ENCODE assay signal across 9 cellular contexts in the genomic region with DNA sequence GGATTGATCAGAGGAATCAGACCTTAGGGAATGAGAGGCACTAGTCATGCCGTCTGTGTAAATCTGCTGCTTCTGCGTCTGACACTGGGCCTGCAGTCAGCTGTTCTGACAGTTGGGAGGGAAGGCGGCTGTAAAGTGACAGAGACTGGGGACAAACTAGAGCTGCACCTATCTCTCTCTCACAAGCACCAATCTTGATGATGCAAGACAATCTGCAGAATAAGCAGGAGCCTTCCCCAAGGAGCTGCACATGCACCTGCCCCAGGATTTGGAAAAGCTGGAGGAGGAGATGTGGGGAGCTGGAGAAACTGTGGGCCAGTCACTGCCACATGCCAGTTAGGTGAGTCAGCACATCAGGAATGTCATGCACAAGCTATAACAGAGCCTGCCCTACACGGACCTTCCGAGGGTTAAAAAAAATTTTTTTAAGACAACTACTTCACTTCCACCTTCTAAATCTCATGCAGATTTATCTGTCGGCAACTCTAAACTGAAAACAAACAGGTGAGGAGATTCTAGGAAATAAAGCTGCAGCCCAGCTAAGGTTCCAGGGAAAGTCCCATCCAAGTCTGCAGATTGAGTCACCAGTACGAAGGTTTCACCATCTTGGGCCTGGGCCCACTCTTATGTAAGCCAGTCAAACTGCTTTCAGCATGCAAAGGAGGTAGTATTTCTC. TPM values are rescaled to one million over a fixed set of nuclear protein-coding genes. Genes with fewer than 3 reads are reported as not detected.
DNase-seq lines count a peak whose midpoint lies in the region; ATAC-seq and TF ChIP-seq lines count a peak whose summit lies in the region.
"Had no signal": no experiment of that assay in that cellular context is flagged by ENCODE, and none has a peak within 500 bp of the region (broad histone marks: within the 10 kb centered on the region; RNA-seq: fewer than 3 reads in every experiment).

No MANE protein-coding gene starts in this region.

- H3K36me3 ChIP-seq in A673 (ENCODE audit: insufficient read depth, low read length, poor library complexity, severe bottlenecking) (no peaks in the 10 kb centered on the region), HUES6 (ENCODE audit: control insufficient read depth, insufficient read depth, low read length) (no peaks in the 10 kb centered on the region), lower lobe of right lung (peaks cover 7% of the 10 kb centered on the region)

- CTCF ChIA-PET in A673 (lab: Charles Lee): no interaction called here
- CTCF ChIA-PET in activated CD8-positive, alpha-beta T cell treated with anti-CD3 and anti-CD28 coated beads for 36 hours (lab: Charles Lee): no interaction called here

- intact Hi-C loops in A673 (cut with micrococcal nuclease; ENCODE audit: unreplicated experiment) (no loop called here), lower lobe of right lung (cut with DNase I) (no loop called here)
- intact Hi-C loops in activated CD8-positive, alpha-beta T cell treated with anti-CD3 and anti-CD28 coated beads for 36 hours (cut with micrococcal nuclease): no loop called here

- peaks cover 2 to 3% (median 2%) of the 10 kb centered on the region in 3 donors for H3K27me3 Mint-ChIP-seq in immature natural killer cell (ENCODE audit: low read depth in 3 of 3)
- peaks cover 26% of the 10 kb centered on the region for H3K27me3 Mint-ChIP-seq in activated CD8-positive, alpha-beta T cell treated with anti-CD3 and anti-CD28 coated beads for 36 hours

- no peaks in the 10 kb centered on the region for H3K4me1 Mint-ChIP-seq in immature natural killer cell
- no peaks in the 10 kb centered on the region for H3K4me1 Mint-ChIP-seq in activated CD8-positive, alpha-beta T cell treated with anti-CD3 and anti-CD28 coated beads for 36 hours (ENCODE audit: low read depth)

- H3K27me3 ChIP-seq in A673 (replicated peaks; ENCODE audit: insufficient read depth, low read depth, low read length, poor library complexity) (no peaks in the 10 kb centered on the region), HUES6 (ENCODE audit: control insufficient read depth, insufficient read depth, low read length) (no peaks in the 10 kb centered on the region), lower lobe of right lung (ENCODE audit: low read depth) (no peaks in the 10 kb centered on the region)

- H3K9me3 ChIP-seq in A673 (ENCODE audit: low read depth, low read length, poor library complexity, severe bottlenecking) (no peaks in the 10 kb centered on the region), HUES6 (ENCODE audit: control insufficient read depth, insufficient read depth, low read depth, low read length) (no peaks in the 10 kb centered on the region), lower lobe of right lung (no peaks in the 10 kb centered on the region)

- H3K4me1 ChIP-seq in A673 (ENCODE audit: insufficient read depth, low read length, poor library complexity, severe bottlenecking) (peaks cover 50% of the 10 kb centered on the region), HUES6 (ENCODE audit: control insufficient read depth, insufficient read depth, low read length) (peaks cover 36% of the 10 kb centered on the region), lower lobe of right lung (peaks cover 16% of the 10 kb centered on the region)

- no peaks in the 10 kb centered on the region for H3K36me3 Mint-ChIP-seq in immature natural killer cell
- no peaks in the 10 kb centered on the region for H3K36me3 Mint-ChIP-seq in activated CD8-positive, alpha-beta T cell treated with anti-CD3 and anti-CD28 coated beads for 36 hours (ENCODE audit: low read depth)

- BruUV-seq in A673 (replicated peaks; lab: Mats Ljungman, UMichigan): no TSS peak

- DNase-seq in A673 (ENCODE audit: low spot score) (peak; percentile 48), dermis blood vessel endothelial cell (peak; percentile 71), lower lobe of right lung (peak; percentile 59), immature natural killer cell (no peak), GDM1 (lab: John Stamatoyannopoulos, UW) (no peak)
- no peak for DNase-seq in stimulated activated CD4-positive, alpha-beta T cell treated with anti-CD3 and anti-CD28 coated beads, Interleukin-12 subunit alpha, Interleukin-12 subunit beta, amount 100 ng/mL, for 4 hours
- no peak for DNase-seq in activated CD8-positive, alpha-beta T cell treated with anti-CD3 and anti-CD28 coated beads for 36 hours

- peak overlapping the region; percentile 9 for H3K9ac ChIP-seq in HUES6 (ENCODE audit: low read length)

- H3K27ac ChIP-seq in A673 (ENCODE audit: low read depth, low read length, poor library complexity, severe bottlenecking): no peak overlapping the region
- H3K27ac ChIP-seq in HUES6 (ENCODE audit: low read depth, low read length): peak overlapping the region; percentile 50; the same call in 1 of the 2 replicates
- no peak overlapping the region for H3K27ac ChIP-seq in lower lobe of right lung

- no peak for TF ChIP-seq CTCF in A673 (conservative IDR thresholded peaks at IDR 0.05; ENCODE audit: low read depth, low read length)
- no peak for TF ChIP-seq CTCF in lower lobe of right lung (IDR thresholded peaks at IDR 0.05)
- no peak for TF ChIP-seq CTCF in activated CD8-positive, alpha-beta T cell treated with anti-CD3 and anti-CD28 coated beads for 36 hours (IDR thresholded peaks at IDR 0.05)

- POLR2A ChIA-PET in A673 (lab: Charles Lee; ENCODE audit: low non-redundant PET): no interaction called here
- POLR2A ChIA-PET in activated CD8-positive, alpha-beta T cell treated with anti-CD3 and anti-CD28 coated beads for 36 hours (lab: Charles Lee): no interaction called here

- H3K4me3 Mint-ChIP-seq in immature natural killer cell: no peak overlapping the region
- no peak overlapping the region for H3K4me3 Mint-ChIP-seq in activated CD8-positive, alpha-beta T cell treated with anti-CD3 and anti-CD28 coated beads for 36 hours

- ATAC-seq in lower lobe of right lung: peak; percentile 85 to 91
- ATAC-seq in activated CD8-positive, alpha-beta T cell treated with anti-CD3 and anti-CD28 coated beads for 36 hours: no peak

- no peak overlapping the region for H3K4me3 ChIP-seq in A673 (ENCODE audit: low read depth, low read length, poor library complexity, severe bottlenecking)
- H3K4me3 ChIP-seq in HUES6 (ENCODE audit: low read depth, low read length): no peak overlapping the region
- H3K4me3 ChIP-seq in lower lobe of right lung: no peak overlapping the region
- H3K4me3 ChIP-seq: skin epidermis had no signal

- no peak overlapping the region for H3K27ac Mint-ChIP-seq in immature natural killer cell
- H3K27ac Mint-ChIP-seq in activated CD8-positive, alpha-beta T cell treated with anti-CD3 and anti-CD28 coated beads for 36 hours: no peak overlapping the region

- peaks cover 0 to 6% (median 0%) of the 10 kb centered on the region in 6 donors for H3K9me3 Mint-ChIP-seq in immature natural killer cell
- H3K9me3 Mint-ChIP-seq in activated CD8-positive, alpha-beta T cell treated with anti-CD3 and anti-CD28 coated beads for 36 hours: no peaks in the 10 kb centered on the region

RNA-seq across cellular contexts. Expression of a gene that starts 39.2 kb away (rescaled TPM):
- total RNA-seq in A673 (2021) (0.28 TPM in 2 replicates), dermis blood vessel endothelial cell (not detected in 2 replicates), lower lobe of right lung (1.9 TPM)
- not detected for polyA plus RNA-seq in immature natural killer cell
- not detected for total RNA-seq in activated CD8-positive, alpha-beta T cell treated with anti-CD3 and anti-CD28 coated beads for 36 hours

Comparison
In these comparisons a context has a peak if more than half of its experiments do, and no peak if none do; other contexts are left out.
1. DNase-seq: peak in A673 (single experiment), dermis blood vessel endothelial cell (single experiment) and lower lobe of right lung (single experiment); none in immature natural killer cell (0 of 3), GDM1 (single experiment), stimulated activated CD4-positive, alpha-beta T cell treated with anti-CD3 and anti-CD28 coated beads, Interleukin-12 subunit alpha, Interleukin-12 subunit beta, amount 100 ng/mL, for 4 hours (single experiment) and activated CD8-positive, alpha-beta T cell treated with anti-CD3 and anti-CD28 coated beads for 36 hours (single experiment).